ENCODE assay signal across 11 cellular contexts in genomic region chr18:63617049-63617995, GRCh38. TPM values are rescaled to one million over a fixed set of nuclear protein-coding genes. Genes with fewer than 3 reads are reported as not detected.
DNase-seq lines count a peak whose midpoint lies in the region; ATAC-seq and TF ChIP-seq lines count a peak whose summit lies in the region.
"Had no signal": no experiment of that assay in that cellular context is flagged by ENCODE, and none has a peak within 500 bp of the region (broad histone marks: within the 10 kb centered on the region; RNA-seq: fewer than 3 reads in every experiment).

No MANE protein-coding gene starts in this region.

- no peaks in the 10 kb centered on the region for H3K36me3 ChIP-seq in smooth muscle cell (ENCODE audit: low read depth)
- no peaks in the 10 kb centered on the region for H3K36me3 ChIP-seq in left ventricle myocardium inferior
- H3K36me3 ChIP-seq: tibial nerve had no signal

- H3K4me3 ChIP-seq in smooth muscle cell (no peak overlapping the region), left ventricle myocardium inferior (no peak overlapping the region)
- H3K4me3 ChIP-seq: tibial nerve had no signal

- no peak overlapping the region for H3K9ac ChIP-seq in smooth muscle cell (ENCODE audit: low read depth)

- no peaks in the 10 kb centered on the region for H3F3A ChIP-seq in smooth muscle cell (ENCODE audit: low read depth)

- DNase-seq in NCI-H146 treated with DMSO at 0.1 percent for 48 hours (lab: John Stamatoyannopoulos, UW; ENCODE audit: unreplicated experiment) (peak; percentile 8), NCI-H146 (lab: John Stamatoyannopoulos, UW) (no peak), NCI-H1417 treated with DMSO at 0.1 percent for 48 hours (lab: John Stamatoyannopoulos, UW) (peak; percentile 99), smooth muscle cell (lab: John Stamatoyannopoulos, UW; ENCODE audit: unreplicated experiment) (no peak), globus pallidus (ENCODE audit: low spot score) (no peak), left ventricle myocardium inferior (no peak), NCI-H526 (lab: John Stamatoyannopoulos, UW) (no peak)
- DNase-seq: NCI-H2029 treated with DMSO at 0.1 percent for 48 hours had no signal

- H3K79me2 ChIP-seq in smooth muscle cell (ENCODE audit: low read depth): no peaks in the 10 kb centered on the region

- H3K4me1 ChIP-seq in smooth muscle cell (ENCODE audit: low read depth) (no peaks in the 10 kb centered on the region), left ventricle myocardium inferior (no peaks in the 10 kb centered on the region)
- H3K4me1 ChIP-seq: tibial nerve had no signal

- H3K9me3 ChIP-seq in smooth muscle cell (replicated peaks; ENCODE audit: low read depth): no peaks in the 10 kb centered on the region
- H3K9me3 ChIP-seq in left ventricle myocardium inferior (replicated peaks): peaks cover 29% of the 10 kb centered on the region

- H3K4me2 ChIP-seq in smooth muscle cell: no peak overlapping the region

- no peaks in the 10 kb centered on the region for H4K20me1 ChIP-seq in smooth muscle cell (ENCODE audit: low read depth)

- intact Hi-C loops in left ventricle myocardium inferior (cut with micrococcal nuclease): no loop called here

- H3K27ac ChIP-seq in smooth muscle cell (ENCODE audit: low read depth) (peak overlapping the region; percentile 25), left ventricle myocardium inferior (replicated peaks) (no peak overlapping the region)
- H3K27ac ChIP-seq: tibial nerve had no signal

- peak; percentile 79 for ATAC-seq in HG02981 (IDR thresholded peaks at IDR 0.05; ENCODE audit: unreplicated experiment)
- ATAC-seq: natural killer cell treated with Interleukin-12 subunit alpha and Interleukin-12 subunit beta and Interleukin-15 and Interleukin-18, amount 100 ng/mL, for 72 hours had no signal

- TF ChIP-seq CTCF in smooth muscle cell (IDR thresholded peaks at IDR 0.05; ENCODE audit: borderline replicate concordance, insufficient read depth, poor library complexity, severe bottlenecking): no peak
- no peak for TF ChIP-seq CTCF in left ventricle myocardium inferior (IDR thresholded peaks at IDR 0.05; ENCODE audit: borderline replicate concordance)

- H2AFZ ChIP-seq in smooth muscle cell (ENCODE audit: low read depth): no peak overlapping the region

- 26% methylated on average over 3 of the region's 3 CpGs for WGBS in smooth muscle cell (ENCODE audit: low lambda C conversion rate)

- H3K27me3 ChIP-seq in smooth muscle cell (ENCODE audit: low read depth) (no peaks in the 10 kb centered on the region), left ventricle myocardium inferior (ENCODE audit: low read depth) (no peaks in the 10 kb centered on the region)
- H3K27me3 ChIP-seq: tibial nerve had no signal

RNA-seq across cellular contexts. Expression of gene SERPINB4, which starts 26.7 kb away (rescaled TPM):
- total RNA-seq in smooth muscle cell (11.1 and 14.8 TPM in 2 replicates), left ventricle myocardium inferior (not detected)
- polyA plus RNA-seq in smooth muscle cell: 0.46 and 1.7 TPM in 2 replicates
- total RNA-seq: natural killer cell treated with Interleukin-12 subunit alpha and Interleukin-12 subunit beta and Interleukin-15 and Interleukin-18, amount 100 ng/mL, for 72 hours; tibial nerve had no signal

RNA-seq across cellular contexts. Expression of gene SERPINB13, which starts 30.2 kb away (rescaled TPM):
- total RNA-seq in smooth muscle cell (103 and 107 TPM in 2 replicates), left ventricle myocardium inferior (not detected)
- polyA plus RNA-seq in smooth muscle cell: 12.5 and 18.6 TPM in 2 replicates
- total RNA-seq: natural killer cell treated with Interleukin-12 subunit alpha and Interleukin-12 subunit beta and Interleukin-15 and Interleukin-18, amount 100 ng/mL, for 72 hours; tibial nerve had no signal

RNA-seq across cellular contexts. Expression of gene SERPINB3, which starts 44.4 kb away (rescaled TPM):
- total RNA-seq in smooth muscle cell (142 and 148 TPM in 2 replicates), left ventricle myocardium inferior (not detected)
- 17.5 and 44.0 TPM in 2 replicates for polyA plus RNA-seq in smooth muscle cell
- total RNA-seq: natural killer cell treated with Interleukin-12 subunit alpha and Interleukin-12 subunit beta and Interleukin-15 and Interleukin-18, amount 100 ng/mL, for 72 hours; tibial nerve had no signal

Comparison
In these comparisons a context has a peak if more than half of its experiments do, and no peak if none do; other contexts are left out.
1. DNase-seq: peak in NCI-H146 treated with DMSO at 0.1 percent for 48 hours (single experiment) and NCI-H1417 treated with DMSO at 0.1 percent for 48 hours (single experiment); none in NCI-H146 (single experiment), smooth muscle cell (single experiment), globus pallidus (single experiment), left ventricle myocardium inferior (single experiment) and NCI-H526 (0 of 2).
2. RNA of gene SERPINB4, which starts 26.7 kb away (total RNA-seq): 11.1 to 14.8 TPM in smooth muscle cell; not detected in left ventricle myocardium inferior (single experiment); every median in the first group is over 10 times any median in the second.
3. RNA of gene SERPINB13, which starts 30.2 kb away (total RNA-seq): 103 to 107 TPM in smooth muscle cell; not detected in left ventricle myocardium inferior (single experiment); every median in the first group is over 100 times any median in the second.
4. RNA of gene SERPINB3, which starts 44.4 kb away (total RNA-seq): 142 to 148 TPM in smooth muscle cell; not detected in left ventricle myocardium inferior (single experiment); every median in the first group is over 100 times any median in the second.